Comparison of ENCODE assay signal across 17 cellular contexts in genomic region chr16:73254983-73255382, GRCh38.
"Had no signal": no experiment of that assay in that cellular context is flagged by ENCODE, and none has a peak within 500 bp of the region (broad histone marks: within the 10 kb centered on the region; RNA-seq: fewer than 3 reads in every experiment).

No MANE protein-coding gene starts in this region.

- H3K9me3 ChIP-seq: ascending aorta, esophagus squamous epithelium, lower lobe of right lung, thyroid gland had no signal

- H3K27ac ChIP-seq: ascending aorta, esophagus squamous epithelium, lower lobe of right lung, thyroid gland, WERI-Rb-1 had no signal

- ATAC-seq: lower lobe of right lung had no signal

- H3K4me3 ChIP-seq: ascending aorta, esophagus squamous epithelium, lower lobe of right lung, thyroid gland had no signal

- H3K36me3 Mint-ChIP-seq: activated naive CD4-positive, alpha-beta T cell treated with anti-CD3 and anti-CD28 coated beads, Interleukin-2, amount 50 U/mL, for 24 hours had no signal

- H3K27me3 Mint-ChIP-seq: activated naive CD4-positive, alpha-beta T cell treated with anti-CD3 and anti-CD28 coated beads, Interleukin-2, amount 50 U/mL, for 24 hours; dendritic cell treated with granulocyte-macrophage colony-stimulating factor and Interleukin-4, amounts not matched to agents 40 ng/mL and 50 ng/mL, for 4 days had no signal

- H3K4me3 Mint-ChIP-seq: activated naive CD4-positive, alpha-beta T cell treated with anti-CD3 and anti-CD28 coated beads, Interleukin-2, amount 50 U/mL, for 24 hours; dendritic cell treated with granulocyte-macrophage colony-stimulating factor and Interleukin-4, amounts not matched to agents 40 ng/mL and 50 ng/mL, for 4 days; nephron progenitor cell had no signal

- H3K9me3 Mint-ChIP-seq: activated naive CD4-positive, alpha-beta T cell treated with anti-CD3 and anti-CD28 coated beads, Interleukin-2, amount 50 U/mL, for 24 hours; dendritic cell treated with granulocyte-macrophage colony-stimulating factor and Interleukin-4, amounts not matched to agents 40 ng/mL and 50 ng/mL, for 4 days had no signal

- H3K4me1 ChIP-seq: ascending aorta, esophagus squamous epithelium, lower lobe of right lung had no signal

- H3K4me1 Mint-ChIP-seq: activated naive CD4-positive, alpha-beta T cell treated with anti-CD3 and anti-CD28 coated beads, Interleukin-2, amount 50 U/mL, for 24 hours; nephron progenitor cell had no signal

- H3K27ac Mint-ChIP-seq: activated naive CD4-positive, alpha-beta T cell treated with anti-CD3 and anti-CD28 coated beads, Interleukin-2, amount 50 U/mL, for 24 hours; dendritic cell treated with granulocyte-macrophage colony-stimulating factor and Interleukin-4, amounts not matched to agents 40 ng/mL and 50 ng/mL, for 4 days; nephron progenitor cell had no signal

- DNase-seq: activated CD4-positive, alpha-beta T cell treated with anti-CD3 and anti-CD28 coated beads for 1 hour; activated gamma-delta T cell; effector memory CD4-positive, alpha-beta T cell; esophagus squamous epithelium; lower lobe of right lung; nephron progenitor cell; occipital lobe; retina; stimulated activated CD4-positive, alpha-beta T cell treated with anti-CD3 and anti-CD28 coated beads, Interleukin-2, amount 100 ng/mL, for 24 hours; stimulated activated naive CD4-positive, alpha-beta T cell treated with Interleukin-2 at 50 U/mL for 16 hours; thyroid gland; WERI-Rb-1 had no signal

- FAIRE-seq: endothelial cell of umbilical vein, urothelium cell line had no signal

- H3K36me3 ChIP-seq: ascending aorta, esophagus squamous epithelium, lower lobe of right lung, thyroid gland, WERI-Rb-1 had no signal
